In genomic region chr5:157670662-157671591, GRCh38 we compare ENCODE assay signal across 1 cellular context.
TF ChIP-seq lines count a peak whose summit lies in the region.

C5orf52 (plus strand) TSS chr5:157671533; CDS start chr5:157671615, 82 bp downstream.

TF ChIP-seq in HEK293, 187 proteins besides CTCF, POLR2A, EP300 and RAD21 (continued from another document):
- TF ChIP-seq ZBTB26 (tag by site-specific recombination; optimal IDR thresholded peaks at IDR 0.05) (peak; percentile 64), PRDM4 (tag by site-specific recombination; IDR thresholded peaks at IDR 0.05) (0 out of 2 replicates have a peak, but pooled peaks have one; percentile 7), ZSCAN5A (tag by site-specific recombination; IDR thresholded peaks at IDR 0.05) (peak; percentile 26; the same call in 1 of the 2 replicates), ZBTB11 (tag by site-specific recombination; conservative IDR thresholded peaks at IDR 0.05; ENCODE audit: low read depth) (peak; percentile 57), ZBTB20 (tag by site-specific recombination; IDR thresholded peaks at IDR 0.05) (peak; percentile 35; the same call in 1 of the 2 replicates), ZNF777 (tag by site-specific recombination; IDR thresholded peaks at IDR 0.05; ENCODE audit: borderline replicate concordance) (0 out of 2 replicates have a peak, but pooled peaks have one; percentile 21), ZBTB17 (tag by site-specific recombination; IDR thresholded peaks at IDR 0.05) (peak; percentile 37; the same call in 1 of the 2 replicates)
